16 cellular contexts compared by ENCODE assay signal in the genomic region with DNA sequence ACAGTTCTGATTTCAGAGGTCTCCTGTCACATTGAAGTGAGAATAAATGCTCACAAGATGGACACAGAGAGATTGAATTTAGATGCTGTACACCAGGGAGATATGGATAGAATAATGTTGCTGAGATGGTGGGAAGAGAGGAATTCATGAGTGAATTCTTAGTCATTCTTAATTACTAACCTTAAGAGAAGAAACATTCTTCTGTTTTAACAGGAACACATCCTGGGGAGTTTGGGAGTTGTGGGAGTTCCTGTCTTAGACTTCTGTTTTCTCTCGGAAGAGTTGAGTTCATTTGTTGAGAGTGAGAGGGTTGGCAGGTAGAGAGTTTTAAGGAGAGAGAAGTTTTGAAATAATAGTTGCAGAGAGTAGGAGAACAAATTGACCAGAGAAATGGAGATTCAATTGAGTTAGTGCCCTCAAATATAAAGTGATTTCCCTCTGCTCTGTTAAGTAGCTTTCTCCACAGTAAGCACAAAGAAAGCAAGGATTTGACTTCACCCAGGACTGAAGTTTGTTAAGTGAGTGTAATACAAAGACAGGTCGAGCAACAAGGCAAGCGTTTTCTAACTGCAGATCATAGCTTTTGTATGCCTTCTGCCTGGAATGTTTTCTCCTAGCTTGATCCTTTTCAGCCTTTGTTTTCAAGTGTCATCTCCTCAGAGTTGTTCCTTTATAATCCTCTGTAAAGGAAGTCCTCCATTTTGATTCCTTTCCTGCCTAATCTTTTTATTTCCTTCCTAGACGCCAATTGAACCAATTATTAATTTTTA.
DNase-seq lines count a peak whose midpoint lies in the region; ATAC-seq and TF ChIP-seq lines count a peak whose summit lies in the region.
"Had no signal": no experiment of that assay in that cellular context is flagged by ENCODE, and none has a peak within 500 bp of the region (broad histone marks: within the 10 kb centered on the region; RNA-seq: fewer than 3 reads in every experiment).

No MANE protein-coding gene starts in this region.

- H3K9me3 ChIP-seq in muscle layer of duodenum (ENCODE audit: control insufficient read depth in 1 of 2, low read length in 2 of 2): peaks cover 0 to 10% of the 10 kb centered on the region in 2 donors

- H3K36me3 Mint-ChIP-seq in endothelial cell (ENCODE audit: low read depth, unreplicated experiment): peaks cover 11% of the 10 kb centered on the region

- peaks cover 5% of the 10 kb centered on the region for H3K27me3 Mint-ChIP-seq in endothelial cell (ENCODE audit: unreplicated experiment)
- H3K27me3 Mint-ChIP-seq: CD4-positive, CD25-positive, alpha-beta regulatory T cell; stimulated activated naive CD8-positive, alpha-beta T cell treated with anti-CD3 and anti-CD28 coated beads, Interleukin-15, Interleukin-2, amounts not matched to agents 100 ng/mL and 50 ng/mL, for 24 hours had no signal

- H3K27me3 ChIP-seq in BJ (ENCODE audit: control insufficient read depth, insufficient read depth, low read length): no peaks in the 10 kb centered on the region
- no peaks in the 10 kb centered on the region for H3K27me3 ChIP-seq in muscle layer of duodenum (ENCODE audit: low read depth, low read length)

- CTCF ChIA-PET in BJ (lab: Yijun Ruan, JAX): interaction anchor here (1.0 kb wide), 1 partner anchor 14 kb away, joined by 3 read pairs; no protein-coding TSS in a partner anchor

- peak overlapping the region; percentile 85 for H3K27ac Mint-ChIP-seq in endothelial cell (ENCODE audit: unreplicated experiment)
- H3K27ac Mint-ChIP-seq: activated CD8-positive, alpha-beta T cell treated with anti-CD3 and anti-CD28 coated beads, Interleukin-2, amount 10 ng/mL, durations not matched to agents 7 days and 5 days; stimulated activated naive CD8-positive, alpha-beta T cell treated with anti-CD3 and anti-CD28 coated beads, Interleukin-15, Interleukin-2, amounts not matched to agents 100 ng/mL and 50 ng/mL, for 24 hours had no signal

- peaks cover 0 to 7% of the 10 kb centered on the region in 2 donors for H3K4me1 ChIP-seq in muscle layer of duodenum (ENCODE audit: control insufficient read depth in 1 of 2, insufficient read depth in 2 of 2, low read length in 2 of 2)

- POLR2A ChIA-PET in BJ (lab: Charles Lee): no interaction called here

- no peaks in the 10 kb centered on the region for H3K36me3 ChIP-seq in BJ (ENCODE audit: control insufficient read depth, insufficient read depth, low read length)
- peaks cover 3 to 12% of the 10 kb centered on the region in 2 donors for H3K36me3 ChIP-seq in muscle layer of duodenum (ENCODE audit: control insufficient read depth in 1 of 2, insufficient read depth in 2 of 2, low read length in 2 of 2)

- peak; percentile 9 for DNase-seq in BJ (ENCODE audit: low read depth)
- DNase-seq in LHCN-M2 (ENCODE audit: low read depth): peak; percentile 71
- no peak for DNase-seq in endothelial cell (ENCODE audit: low spot score)
- no peak for DNase-seq in NCI-H510A treated with DMSO at 0.1 percent for 48 hours (lab: John Stamatoyannopoulos, UW)
- DNase-seq in DMS114 treated with DMSO at 0.1 percent for 48 hours (lab: John Stamatoyannopoulos, UW; ENCODE audit: unreplicated experiment): no peak
- DNase-seq: activated CD8-positive, alpha-beta T cell treated with anti-CD3 and anti-CD28 coated beads, Interleukin-2, amount 10 ng/mL, durations not matched to agents 7 days and 5 days; activated naive CD4-positive, alpha-beta T cell treated with Interleukin-2 at 50 U/mL for 16 hours; CD4-positive, CD25-positive, alpha-beta regulatory T cell; glutamatergic neuron; NCI-H345; posterior cingulate gyrus; stimulated activated CD4-positive, alpha-beta T cell treated with anti-CD3 and anti-CD28 coated beads, Interleukin-4, amount 100 ng/mL, for 24 hours had no signal

- H3K4me3 ChIP-seq in BJ (ENCODE audit: low read depth, low read length) (no peak overlapping the region), muscle layer of duodenum (ENCODE audit: low read depth in 1 of 2, low read length in 2 of 2) (no peak overlapping the region)

- no peak for TF ChIP-seq CTCF in BJ (IDR thresholded peaks at IDR 0.05; ENCODE audit: insufficient read depth, low read depth, low read length)
- TF ChIP-seq CTCF in endothelial cell (IDR thresholded peaks at IDR 0.05; ENCODE audit: unreplicated experiment): no peak

- no peaks in the 10 kb centered on the region for H3K9me3 Mint-ChIP-seq in endothelial cell (ENCODE audit: unreplicated experiment)

- ATAC-seq in HG03460 (IDR thresholded peaks at IDR 0.05; ENCODE audit: unreplicated experiment) (no peak), HG03521 (IDR thresholded peaks at IDR 0.05; ENCODE audit: unreplicated experiment) (no peak)
- ATAC-seq: activated CD8-positive, alpha-beta T cell treated with anti-CD3 and anti-CD28 coated beads, Interleukin-2, amount 10 ng/mL, durations not matched to agents 7 days and 5 days had no signal

- peak overlapping the region; percentile 48 for H3K4me3 Mint-ChIP-seq in endothelial cell (ENCODE audit: unreplicated experiment)
- H3K4me3 Mint-ChIP-seq: activated CD8-positive, alpha-beta T cell treated with anti-CD3 and anti-CD28 coated beads, Interleukin-2, amount 10 ng/mL, durations not matched to agents 7 days and 5 days; CD4-positive, CD25-positive, alpha-beta regulatory T cell; stimulated activated naive CD8-positive, alpha-beta T cell treated with anti-CD3 and anti-CD28 coated beads, Interleukin-15, Interleukin-2, amounts not matched to agents 100 ng/mL and 50 ng/mL, for 24 hours had no signal

- H3K27ac ChIP-seq in muscle layer of duodenum (ENCODE audit: low read length): peak overlapping the region; percentile 4

- H3K4me1 Mint-ChIP-seq in endothelial cell (ENCODE audit: unreplicated experiment): peaks cover 21% of the 10 kb centered on the region

Comparison
In these comparisons a context has a peak if more than half of its experiments do, and no peak if none do; other contexts are left out.
1. DNase-seq: peak in BJ (single experiment) and LHCN-M2 (single experiment); none in endothelial cell (single experiment), NCI-H510A treated with DMSO at 0.1 percent for 48 hours (single experiment) and DMS114 treated with DMSO at 0.1 percent for 48 hours (single experiment).